1 cellular context compared by ENCODE assay signal in genomic region chr3:184576457-184577240, GRCh38.
TF ChIP-seq lines count a peak whose summit lies in the region.

No MANE protein-coding gene starts in this region.

TF ChIP-seq in H1, 55 proteins besides CTCF, POLR2A, EP300 and RAD21:
- TF ChIP-seq JUN (IDR thresholded peaks at IDR 0.05; ENCODE audit: low read depth, low read length): no peak
- TF ChIP-seq TBP (IDR thresholded peaks at IDR 0.05; ENCODE audit: low read depth, low read length): no peak
- TF ChIP-seq KDM5A (IDR thresholded peaks at IDR 0.05; ENCODE audit: low read length): no peak
- TF ChIP-seq USF2 (IDR thresholded peaks at IDR 0.05; ENCODE audit: low read length): no peak
- no peak for TF ChIP-seq CHD1 (IDR thresholded peaks at IDR 0.05; ENCODE audit: low read depth, low read length)
- no peak for TF ChIP-seq E2F6 (IDR thresholded peaks at IDR 0.05)
- no peak for TF ChIP-seq TAF7 (optimal IDR thresholded peaks at IDR 0.05; ENCODE audit: borderline replicate concordance, low read depth, low read length)
- no peak for TF ChIP-seq ASH2L (IDR thresholded peaks at IDR 0.05; ENCODE audit: low read length)
- no peak for TF ChIP-seq POLR2AphosphoS5 (IDR thresholded peaks at IDR 0.05; ENCODE audit: low read depth, low read length)
- no peak for TF ChIP-seq JUND (IDR thresholded peaks at IDR 0.05; ENCODE audit: low read length)
- TF ChIP-seq ATF3 (IDR thresholded peaks at IDR 0.05; ENCODE audit: insufficient read depth, low read depth, low read length): no peak
- TF ChIP-seq BCL11A (IDR thresholded peaks at IDR 0.05; ENCODE audit: low read depth in 2 of 2, low read length in 2 of 2): no peak
- no peak for TF ChIP-seq KDM1A (IDR thresholded peaks at IDR 0.05; ENCODE audit: borderline replicate concordance, low read length)
- TF ChIP-seq FOSL1 (IDR thresholded peaks at IDR 0.05; ENCODE audit: insufficient read depth, low read depth, low read length): no peak
- TF ChIP-seq BRCA1 (IDR thresholded peaks at IDR 0.05; ENCODE audit: low read depth, low read length): no peak
- no peak for TF ChIP-seq SUZ12 (IDR thresholded peaks at IDR 0.05; ENCODE audit: low read length)
- no peak for TF ChIP-seq SIX5 (IDR thresholded peaks at IDR 0.05; ENCODE audit: low read depth, low read length)
- no peak for TF ChIP-seq GABPA (IDR thresholded peaks at IDR 0.05; ENCODE audit: borderline replicate concordance, insufficient read depth, low read length)
